8 cellular contexts compared by ENCODE assay signal in the genomic region with DNA sequence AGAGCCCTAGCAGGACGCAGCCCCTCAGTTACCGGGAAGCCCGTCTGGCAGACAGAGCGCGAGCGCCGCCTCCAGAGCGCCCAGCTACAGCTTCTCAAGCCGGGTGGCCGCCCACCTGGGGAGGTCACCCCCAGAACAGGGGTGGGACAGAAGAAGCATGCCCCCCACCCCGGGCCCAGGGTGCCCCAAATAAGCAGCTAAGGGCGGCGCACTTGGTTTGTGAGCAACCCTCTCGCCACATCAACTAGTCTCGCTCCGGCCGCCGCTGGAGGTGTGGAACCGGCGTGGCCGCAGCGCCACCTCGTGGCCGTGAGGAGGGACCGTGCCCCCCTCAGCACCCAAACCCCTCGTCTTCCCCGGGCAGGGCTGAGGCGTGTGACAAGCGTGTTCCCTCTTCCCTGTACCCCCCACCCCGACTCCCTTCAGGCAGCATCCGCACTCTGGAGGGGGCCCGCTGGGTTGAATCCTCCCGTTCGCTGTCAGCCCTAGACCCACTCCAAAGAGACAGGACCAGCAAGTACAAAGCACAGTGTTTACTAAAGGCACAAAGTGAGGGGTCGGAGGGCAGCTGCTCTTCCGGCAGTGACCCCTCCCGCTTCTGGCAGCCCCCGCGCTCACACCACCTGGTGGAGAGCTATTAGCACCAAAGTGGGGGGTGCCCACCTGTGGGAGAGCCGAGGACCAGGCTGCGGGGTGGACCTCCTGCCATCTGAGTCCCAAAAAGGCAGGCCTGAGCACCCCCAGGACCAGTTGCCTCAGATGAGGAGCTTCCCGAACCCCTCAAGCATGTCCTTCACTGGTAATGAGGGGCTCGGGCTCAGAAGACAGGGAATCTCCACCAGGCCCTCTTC. TPM values are rescaled to one million over a fixed set of nuclear protein-coding genes. Genes with fewer than 3 reads are reported as not detected.
A peak's percentile ranks its signal among the peaks of the same experiment; 100 is the strongest.
DNase-seq lines count a peak whose midpoint lies in the region; ATAC-seq, FAIRE-seq and TF ChIP-seq lines count a peak whose summit lies in the region.

No MANE protein-coding gene starts in this region.

- DNase-seq in GF-D8 (lab: John Stamatoyannopoulos, UW) (peak; percentile 18), NCI-H2029 treated with DMSO at 0.1 percent for 48 hours (lab: John Stamatoyannopoulos, UW) (peak; percentile 13), kidney (peak; percentile 91)
- DNase-seq in central memory CD4-positive, alpha-beta T cell = peak; percentile 62
- peak; percentile 63 to 79 (median 64) for DNase-seq in stimulated activated CD4-positive, alpha-beta T cell treated with anti-CD3 and anti-CD28 coated beads, Interleukin-12 subunit alpha, Interleukin-12 subunit beta, amount 100 ng/mL, for 48 hours (ENCODE audit: low read depth in 2 of 3, low spot score in 1 of 3)

- peaks cover 11 to 19% of the 10 kb centered on the region in 2 donors for H3K36me3 ChIP-seq in kidney (ENCODE audit: control insufficient read depth in 1 of 2, insufficient read depth in 2 of 2, low read length in 2 of 2)

- H3K9ac ChIP-seq in kidney (ENCODE audit: low read length in 2 of 2) = peak overlapping the region; percentile 59 to 69

- ATAC-seq in HG02588 (IDR thresholded peaks at IDR 0.05; ENCODE audit: unreplicated experiment) (peak; percentile 59), HG03097 (IDR thresholded peaks at IDR 0.05; ENCODE audit: low FRiP score, unreplicated experiment) (no peak)
- ATAC-seq in activated CD4-positive, CD25-positive, alpha-beta regulatory T cell treated with anti-CD3 and anti-CD28 coated beads, Interleukin-2, amount 50 U/mL, for 24 hours = peak; percentile 87 to 89

- H3K27ac ChIP-seq in kidney (ENCODE audit: low read depth in 2 of 2, low read length in 2 of 2) = peak overlapping the region; percentile 62 to 83

- FAIRE-seq in kidney (lab: Jason Lieb, UNC) = no peak

- intact Hi-C loops in kidney (cut with DNase I) = loop anchor here (5.0 kb wide), 1 partner anchor 81 kb away; no protein-coding TSS in a partner anchor

- TF ChIP-seq CTCF in kidney (IDR thresholded peaks at IDR 0.05; ENCODE audit: borderline replicate concordance, extremely low read depth, insufficient read depth) = peak; percentile 85

- H3K4me3 ChIP-seq in kidney (ENCODE audit: low read length in 2 of 2) = peak overlapping the region in 1 of 2 donors; percentile 44

- no peaks in the 10 kb centered on the region for H3K9me3 ChIP-seq in kidney (ENCODE audit: control insufficient read depth in 1 of 2, low read length in 2 of 2)

- H3K4me1 ChIP-seq in kidney (ENCODE audit: control insufficient read depth in 1 of 2, insufficient read depth in 1 of 2, low read depth in 1 of 2, low read length in 2 of 2) = peaks cover 6 to 21% of the 10 kb centered on the region in 2 donors

RNA-seq across cellular contexts. Expression of a gene that starts 45.4 kb away (rescaled TPM):
- 16.9 TPM for total RNA-seq in kidney
- 2.3 TPM for polyA plus RNA-seq in kidney (ENCODE audit: insufficient read depth, low read depth, low replicate concordance)

RNA-seq across cellular contexts. Expression of a gene that starts 51.7 kb away (rescaled TPM):
- 50.7 TPM for total RNA-seq in kidney
- 51.0 TPM for polyA plus RNA-seq in kidney (ENCODE audit: insufficient read depth, low read depth, low replicate concordance)

Comparison
In these comparisons a context has a peak if more than half of its experiments do, and no peak if none do; other contexts are left out.
1. DNase-seq: peak in every context shown above with its lines; median percentile 91 in kidney; 64 in stimulated activated CD4-positive, alpha-beta T cell treated with anti-CD3 and anti-CD28 coated beads, Interleukin-12 subunit alpha, Interleukin-12 subunit beta, amount 100 ng/mL, for 48 hours; 62 in central memory CD4-positive, alpha-beta T cell; 18 in GF-D8; 13 in NCI-H2029 treated with DMSO at 0.1 percent for 48 hours.